In genomic region chr22:32987081-32987631, GRCh38 we compare ENCODE assay signal across 16 cellular contexts.
DNase-seq lines count a peak whose midpoint lies in the region; ATAC-seq and FAIRE-seq lines count a peak whose summit lies in the region.
"Had no signal": no experiment of that assay in that cellular context is flagged by ENCODE, and none has a peak within 500 bp of the region (broad histone marks: within the 10 kb centered on the region; RNA-seq: fewer than 3 reads in every experiment).

No MANE protein-coding gene starts in this region.

- DNase-seq in AG08395 (ENCODE audit: low spot score) (peak; percentile 48), cerebellar cortex (ENCODE audit: low spot score) (peak; percentile 10), medulla oblongata (ENCODE audit: extremely low spot score) (peak; percentile 14), RCC 7860 (ENCODE audit: low spot score) (no peak), MG63 (no peak)
- DNase-seq: activated CD4-positive, alpha-beta T cell treated with anti-CD3 and anti-CD28 coated beads for 36 hours; activated gamma-delta T cell; naive B cell; NCI-H345; stimulated activated naive CD4-positive, alpha-beta T cell had no signal

- H3K36me3 ChIP-seq in HUES64 (ENCODE audit: insufficient read depth, low read length): peaks cover 9% of the 10 kb centered on the region; the same call in 1 of the 2 replicates
- H3K36me3 ChIP-seq in MG63: no peaks in the 10 kb centered on the region

- H3K9ac ChIP-seq in HUES64 (ENCODE audit: low read depth, low read length): peak overlapping the region; percentile 4; the same call in 1 of the 2 replicates
- H3K9ac ChIP-seq: KMS-11 had no signal

- no peaks in the 10 kb centered on the region for H3K9me3 ChIP-seq in HUES64 (ENCODE audit: insufficient read depth, low read depth, low read length)
- H3K9me3 ChIP-seq in MG63: no peaks in the 10 kb centered on the region

- ATAC-seq in HG02870 (IDR thresholded peaks at IDR 0.05; ENCODE audit: unreplicated experiment): no peak
- no peak for ATAC-seq in GM19035 (IDR thresholded peaks at IDR 0.05; ENCODE audit: unreplicated experiment)
- ATAC-seq: activated CD4-positive, alpha-beta T cell treated with anti-CD3 and anti-CD28 coated beads for 36 hours had no signal

- no peak for FAIRE-seq in RCC 7860 (lab: Jason Lieb, UNC)
- FAIRE-seq: G401.6 had no signal

- no peaks in the 10 kb centered on the region for H3K27me3 ChIP-seq in HUES64 (ENCODE audit: insufficient read depth, low read length)
- H3K27me3 ChIP-seq in MG63: no peaks in the 10 kb centered on the region

- 56% methylated on average over 6 of the region's 7 CpGs for WGBS in HUES64

- H3K4me3 ChIP-seq in HUES64 (ENCODE audit: low read length): no peak overlapping the region
- no peak overlapping the region for H3K4me3 ChIP-seq in MG63
- H3K4me3 ChIP-seq: coronary artery had no signal

- peak overlapping the region; percentile 37; the same call in 1 of the 2 replicates for H3K27ac ChIP-seq in HUES64 (ENCODE audit: low read depth, low read length)
- H3K27ac ChIP-seq: coronary artery, KMS-11 had no signal

- H3K4me1 ChIP-seq in HUES64 (ENCODE audit: insufficient read depth, low read length): peaks cover 22% of the 10 kb centered on the region; the same call in 1 of the 2 replicates

Comparison
In these comparisons a context has a peak if more than half of its experiments do, and no peak if none do; other contexts are left out.
1. DNase-seq: peak in AG08395 (single experiment), cerebellar cortex (single experiment) and medulla oblongata (single experiment); none in RCC 7860 (single experiment) and MG63 (single experiment).